In the genomic region with DNA sequence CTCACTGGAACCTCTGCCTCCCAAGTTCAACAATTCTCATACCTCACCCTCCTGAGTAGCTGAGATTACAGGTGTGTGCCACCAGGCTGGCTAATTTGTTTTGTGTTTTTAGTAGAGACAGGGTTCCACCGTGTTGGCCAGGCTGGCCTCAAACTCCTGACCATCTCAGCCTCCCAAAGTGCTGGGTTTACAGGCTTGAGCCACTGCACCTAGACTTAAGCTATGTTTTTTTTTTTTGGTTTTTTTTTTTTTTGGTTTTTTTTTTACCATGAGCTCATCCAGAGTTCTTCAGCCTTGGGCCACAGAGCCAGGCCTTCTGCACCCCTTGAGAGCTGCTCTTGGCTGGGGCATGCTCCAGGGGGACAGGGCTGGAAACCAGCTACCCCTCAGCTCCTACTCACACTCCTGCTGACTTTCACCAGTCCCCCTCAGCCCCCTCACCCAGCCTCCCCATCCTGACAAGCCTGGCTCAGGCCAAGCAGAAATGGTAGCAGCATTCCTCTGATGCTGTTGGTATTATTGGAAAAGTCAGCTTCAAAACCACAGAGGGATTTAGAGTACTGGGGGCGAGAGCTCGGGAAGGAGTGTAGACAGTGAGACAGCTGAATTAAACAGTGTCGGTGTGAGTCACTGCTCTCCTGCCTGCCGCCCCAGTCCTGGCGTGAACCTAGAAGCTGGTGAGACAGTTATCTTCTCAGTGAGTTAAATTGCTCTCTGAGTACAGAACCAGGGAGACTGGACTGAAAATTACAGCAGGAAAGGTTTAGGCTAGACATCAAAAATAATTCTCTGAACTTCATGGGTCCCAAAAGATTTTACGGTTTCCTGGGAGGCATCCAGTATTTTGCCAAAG, we compare ENCODE assay signal across 12 cellular contexts.
DNase-seq lines count a peak whose midpoint lies in the region; ATAC-seq, FAIRE-seq and TF ChIP-seq lines count a peak whose summit lies in the region.
"Had no signal": no experiment of that assay in that cellular context is flagged by ENCODE, and none has a peak within 500 bp of the region (broad histone marks: within the 10 kb centered on the region; RNA-seq: fewer than 3 reads in every experiment).

No MANE protein-coding gene starts in this region.

- H3K9ac ChIP-seq in endothelial cell of umbilical vein (replicated peaks; ENCODE audit: extremely low read depth, insufficient read depth, low read length): peak overlapping the region; percentile 2

- DNase-seq in AG10803 (ENCODE audit: low read depth) (peak; percentile 94), NCI-H446 treated with DMSO at 0.1 percent for 48 hours (lab: John Stamatoyannopoulos, UW) (peak; percentile 29), endothelial cell of umbilical vein (ENCODE audit: low read depth, low spot score) (peak; percentile 42), non-pigmented ciliary epithelial cell (ENCODE audit: low read depth) (peak; percentile 93), HuH-7 (ENCODE audit: low spot score) (no peak)
- DNase-seq in activated CD4-positive, CD25-positive, alpha-beta regulatory T cell (lab: John Stamatoyannopoulos, UW): no peak
- DNase-seq in stimulated activated CD4-positive, alpha-beta T cell treated with anti-CD3 and anti-CD28 coated beads, Interleukin-15, amount 100 ng/mL, for 24 hours: no peak
- DNase-seq in stimulated activated naive B cell treated with anti-CD40 and anti-IgM and Interleukin-4, amounts not matched to agents 10 μg/mL and 1 μg/mL and 100 μg/mL, for 72 hours: no peak
- DNase-seq: activated CD4-positive, alpha-beta T cell treated with anti-CD3 and anti-CD28 coated beads, Interleukin-2, amount 50 U/mL, for 1 hour; retina; stimulated activated naive CD8-positive, alpha-beta T cell treated with anti-CD3 and anti-CD28 coated beads, Interleukin-15, Interleukin-2, amounts not matched to agents 100 U/mL and 50 U/mL, for 24 hours had no signal

- no peak for TF ChIP-seq CTCF in AG10803 (conservative IDR thresholded peaks at IDR 0.05; ENCODE audit: low read length)
- no peak for TF ChIP-seq CTCF in endothelial cell of umbilical vein (IDR thresholded peaks at IDR 0.05; ENCODE audit: extremely low read depth in 1 of 2, insufficient read depth in 1 of 2, low read depth in 1 of 2, low read length in 2 of 2)

- H3K27ac ChIP-seq in endothelial cell of umbilical vein (ENCODE audit: insufficient read depth, low read depth, low read length): peak overlapping the region; percentile 58
- H3K27ac ChIP-seq: body of pancreas had no signal

- no peak for TF ChIP-seq POLR2A in endothelial cell of umbilical vein (IDR thresholded peaks at IDR 0.05; ENCODE audit: low read depth, low read length)

- no TSS peak for BruUV-seq in endothelial cell of umbilical vein (replicated peaks; lab: Mats Ljungman, UMichigan)

- no peak overlapping the region for H3K4me3 Mint-ChIP-seq in stimulated activated naive B cell treated with anti-CD40 and anti-IgM and Interleukin-4, amounts not matched to agents 10 μg/mL and 1 μg/mL and 100 μg/mL, for 72 hours

- no peak overlapping the region for H3K27ac Mint-ChIP-seq in stimulated activated naive B cell treated with anti-CD40 and anti-IgM and Interleukin-4, amounts not matched to agents 10 μg/mL and 1 μg/mL and 100 μg/mL, for 72 hours

- peaks cover 0 to 5% of the 10 kb centered on the region in 2 donors for H3K27me3 Mint-ChIP-seq in stimulated activated naive B cell treated with anti-CD40 and anti-IgM and Interleukin-4, amounts not matched to agents 10 μg/mL and 1 μg/mL and 100 μg/mL, for 72 hours

- peaks cover 53% of the 10 kb centered on the region for H3K79me2 ChIP-seq in endothelial cell of umbilical vein (ENCODE audit: control insufficient read depth, insufficient read depth, low read length)

- dilution Hi-C loops in endothelial cell of umbilical vein (cut with MboI; ENCODE audit: extremely low pct_ligation_motif_present, low sequenced_read_pairs): no loop called here

- H3K9me3 ChIP-seq in endothelial cell of umbilical vein (replicated peaks; ENCODE audit: control insufficient read depth, insufficient read depth, low read length): no peaks in the 10 kb centered on the region
- H3K9me3 ChIP-seq: body of pancreas had no signal

- peak overlapping the region; percentile 44 for H3K4me2 ChIP-seq in endothelial cell of umbilical vein (ENCODE audit: insufficient read depth, low read length)

- no peak overlapping the region for H3K4me3 ChIP-seq in AG10803 (ENCODE audit: low read length)
- H3K4me3 ChIP-seq in endothelial cell of umbilical vein (replicated peaks in 1 of 3; ENCODE audit: insufficient read depth in 1 of 3, low read depth in 1 of 3, low read length in 3 of 3): no peak overlapping the region
- H3K4me3 ChIP-seq: body of pancreas had no signal

- no peak for ATAC-seq in stimulated activated naive B cell treated with anti-CD40 and anti-IgM and Interleukin-4, amounts not matched to agents 10 μg/mL and 1 μg/mL and 100 μg/mL, for 72 hours (replicated peaks)
- ATAC-seq: body of pancreas; stimulated activated naive CD8-positive, alpha-beta T cell treated with anti-CD3 and anti-CD28 coated beads, Interleukin-15, Interleukin-2, amounts not matched to agents 100 U/mL and 50 U/mL, for 24 hours had no signal

- H3K36me3 ChIP-seq in endothelial cell of umbilical vein (ENCODE audit: control insufficient read depth in 2 of 2, extremely low read depth in 1 of 2, insufficient read depth in 2 of 2, low read length in 2 of 2): peaks cover 1 to 2% of the 10 kb centered on the region in 2 experiments

- H4K20me1 ChIP-seq in endothelial cell of umbilical vein (replicated peaks; ENCODE audit: control insufficient read depth, extremely low read depth, insufficient read depth, low read length): peaks cover 9% of the 10 kb centered on the region

- FAIRE-seq in endothelial cell of umbilical vein (lab: Jason Lieb, UNC): peak; percentile 91

- H3K4me1 Mint-ChIP-seq in stimulated activated naive B cell treated with anti-CD40 and anti-IgM and Interleukin-4, amounts not matched to agents 10 μg/mL and 1 μg/mL and 100 μg/mL, for 72 hours: peaks cover 2 to 6% of the 10 kb centered on the region in 2 donors

- no peaks in the 10 kb centered on the region for H3K27me3 ChIP-seq in endothelial cell of umbilical vein (ENCODE audit: control insufficient read depth in 2 of 2, insufficient read depth in 2 of 2, low read length in 2 of 2)
- H3K27me3 ChIP-seq: body of pancreas had no signal

- no peaks in the 10 kb centered on the region for H3K9me3 Mint-ChIP-seq in stimulated activated naive B cell treated with anti-CD40 and anti-IgM and Interleukin-4, amounts not matched to agents 10 μg/mL and 1 μg/mL and 100 μg/mL, for 72 hours

- intact Hi-C loops in endothelial cell of umbilical vein (cut with micrococcal nuclease): loop anchor here (2.0 kb wide), 2 partner anchors 34 to 64 kb away; a partner anchor contains a TSS

- POLR2A ChIA-PET in endothelial cell of umbilical vein (lab: Charles Lee): no interaction called here

- CTCF ChIA-PET in endothelial cell of umbilical vein (lab: Charles Lee): interaction anchor here (0.6 to 3.2 kb wide), 14 partner anchors 9 to 192 kb away, joined by 3 to 27 read pairs (median 4); no protein-coding TSS in a partner anchor

- H3K36me3 Mint-ChIP-seq in stimulated activated naive B cell treated with anti-CD40 and anti-IgM and Interleukin-4, amounts not matched to agents 10 μg/mL and 1 μg/mL and 100 μg/mL, for 72 hours: no peaks in the 10 kb centered on the region

- H3K9me1 ChIP-seq in endothelial cell of umbilical vein (replicated peaks; ENCODE audit: control insufficient read depth, extremely low read depth, insufficient read depth, low read length): no peaks in the 10 kb centered on the region

- no peak overlapping the region for H2AFZ ChIP-seq in endothelial cell of umbilical vein (ENCODE audit: low read depth, low read length)

- peaks cover 37% of the 10 kb centered on the region for H3K4me1 ChIP-seq in endothelial cell of umbilical vein (ENCODE audit: control insufficient read depth, extremely low read depth, insufficient read depth, low read length)

TF ChIP-seq in endothelial cell of umbilical vein, 7 proteins besides CTCF, POLR2A, EP300 and RAD21:
- TF ChIP-seq EZH2 (IDR thresholded peaks at IDR 0.05; ENCODE audit: borderline replicate concordance, low read depth, low read length, severe bottlenecking): no peak
- peak; percentile 77 for TF ChIP-seq FOS (IDR thresholded peaks at IDR 0.05; ENCODE audit: borderline replicate concordance, insufficient read depth, low read length)

Comparison
In these comparisons a context has a peak if more than half of its experiments do, and no peak if none do; other contexts are left out.
1. DNase-seq: peak in AG10803 (single experiment), NCI-H446 treated with DMSO at 0.1 percent for 48 hours (single experiment), endothelial cell of umbilical vein (single experiment) and non-pigmented ciliary epithelial cell (single experiment); none in activated CD4-positive, CD25-positive, alpha-beta regulatory T cell (0 of 4), HuH-7 (single experiment), stimulated activated CD4-positive, alpha-beta T cell treated with anti-CD3 and anti-CD28 coated beads, Interleukin-15, amount 100 ng/mL, for 24 hours (single experiment) and stimulated activated naive B cell treated with anti-CD40 and anti-IgM and Interleukin-4, amounts not matched to agents 10 μg/mL and 1 μg/mL and 100 μg/mL, for 72 hours (single experiment).